In the genomic region with DNA sequence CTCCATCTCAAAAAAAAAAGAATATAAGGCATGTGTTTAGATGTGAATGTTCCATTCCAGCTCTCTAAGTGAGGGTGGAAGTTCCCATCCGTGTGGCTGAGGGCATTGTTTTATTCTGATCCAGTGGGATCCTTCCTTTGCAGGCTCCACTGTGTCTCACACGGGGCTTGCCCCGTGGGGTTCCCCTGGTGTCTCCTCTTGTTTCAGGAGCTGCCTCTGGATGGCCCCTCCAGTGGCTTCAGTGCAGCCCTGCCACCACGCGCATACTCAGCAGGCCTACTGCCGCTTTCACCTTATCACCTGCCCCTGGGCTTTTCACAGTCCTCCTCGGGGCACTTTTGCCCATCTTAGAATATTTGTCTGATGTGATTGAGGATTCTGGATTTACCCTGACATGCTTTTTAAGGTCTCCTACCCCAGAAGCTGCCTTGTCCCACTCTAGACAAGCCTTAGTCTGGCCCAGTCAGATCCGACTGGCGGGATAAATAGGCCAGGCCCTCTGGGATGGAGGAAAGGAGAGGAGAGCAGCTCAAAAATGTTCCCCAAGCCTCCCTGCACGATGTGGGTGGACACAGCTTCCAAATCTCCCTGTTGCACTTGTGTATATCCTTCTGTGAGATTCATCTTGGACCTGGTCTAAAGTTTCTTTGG, we compare ENCODE assay signal across 26 cellular contexts. TPM values are rescaled to one million over a fixed set of nuclear protein-coding genes. Genes with fewer than 3 reads are reported as not detected.
"Had no signal": no experiment of that assay in that cellular context is flagged by ENCODE, and none has a peak within 500 bp of the region (broad histone marks: within the 10 kb centered on the region; RNA-seq: fewer than 3 reads in every experiment).

No MANE protein-coding gene starts in this region.

- H3K4me3 Mint-ChIP-seq: activated CD8-positive, alpha-beta T cell treated with anti-CD3 and anti-CD28 coated beads, Interleukin-2, amount 10 ng/mL, durations not matched to agents 7 days and 5 days; activated naive CD8-positive, alpha-beta T cell treated with anti-CD3 and anti-CD28 coated beads, Interleukin-2, amount 10 ng/mL, durations not matched to agents 7 days and 5 days; T-helper 1 cell treated with Interleukin-12 subunit alpha and Interleukin-12 subunit beta and Interleukin-4 antibody, amounts not matched to agents 30 μg/mL and 1 μg/mL, for 36 hours had no signal

- H3K36me3 Mint-ChIP-seq: activated naive CD8-positive, alpha-beta T cell treated with anti-CD3 and anti-CD28 coated beads, Interleukin-2, amount 10 ng/mL, durations not matched to agents 7 days and 5 days had no signal

- H3K9me3 ChIP-seq: adrenal gland, SJSA1 had no signal

- H3K4me1 Mint-ChIP-seq: activated naive CD8-positive, alpha-beta T cell treated with anti-CD3 and anti-CD28 coated beads, Interleukin-2, amount 10 ng/mL, durations not matched to agents 7 days and 5 days had no signal

- H3K27me3 ChIP-seq: adrenal gland had no signal

- H3K36me3 ChIP-seq: adrenal gland, SJSA1 had no signal

- DNase-seq: activated CD4-positive, alpha-beta T cell treated with anti-CD3 and anti-CD28 coated beads for 4 hours; activated CD8-positive, alpha-beta memory T cell treated with anti-CD3 and anti-CD28 coated beads, Interleukin-2, amount 50 U/mL, for 48 hours; activated CD8-positive, alpha-beta T cell treated with anti-CD3 and anti-CD28 coated beads, Interleukin-2, amount 10 ng/mL, durations not matched to agents 7 days and 5 days; activated naive CD4-positive, alpha-beta T cell treated with anti-CD3 and anti-CD28 coated beads, Interleukin-2, amount 50 U/mL, for 16 hours; activated naive CD8-positive, alpha-beta T cell treated with anti-CD3 and anti-CD28 coated beads, Interleukin-2, amount 10 ng/mL, durations not matched to agents 7 days and 5 days; activated T-cell treated with anti-CD3 and anti-CD28 coated beads, Interleukin-2, amount 50 U/mL, for 1 hour; adrenal gland; anterior cingulate cortex; NCI-H1092; NCI-H1417 treated with DMSO at 0.1 percent for 48 hours; NCI-H1694; NCI-H2029; NCI-H345; NCI-H510A; NCI-H526 treated with DMSO at 0.1 percent for 48 hours; NK-92 treated with Interleukin-12 subunit alpha and Interleukin-12 subunit beta, amount 100 ng/mL, for 24 hours; RPMI8226; SHP77; SW 1271 had no signal

- H3K4me3 ChIP-seq: adrenal gland, SJSA1 had no signal

- H3K27ac Mint-ChIP-seq: activated CD8-positive, alpha-beta T cell treated with anti-CD3 and anti-CD28 coated beads, Interleukin-2, amount 10 ng/mL, durations not matched to agents 7 days and 5 days; activated naive CD8-positive, alpha-beta T cell treated with anti-CD3 and anti-CD28 coated beads, Interleukin-2, amount 10 ng/mL, durations not matched to agents 7 days and 5 days; T-helper 1 cell treated with Interleukin-12 subunit alpha and Interleukin-12 subunit beta and Interleukin-4 antibody, amounts not matched to agents 30 μg/mL and 1 μg/mL, for 36 hours had no signal

- H3K9me3 Mint-ChIP-seq: activated naive CD8-positive, alpha-beta T cell treated with anti-CD3 and anti-CD28 coated beads, Interleukin-2, amount 10 ng/mL, durations not matched to agents 7 days and 5 days; T-helper 1 cell treated with Interleukin-12 subunit alpha and Interleukin-12 subunit beta and Interleukin-4 antibody, amounts not matched to agents 30 μg/mL and 1 μg/mL, for 36 hours had no signal

- ATAC-seq: activated CD4-positive, CD25-positive, alpha-beta regulatory T cell treated with anti-CD3 and anti-CD28 coated beads, Interleukin-2, amount 50 U/mL, for 24 hours; activated CD8-positive, alpha-beta T cell treated with anti-CD3 and anti-CD28 coated beads, Interleukin-2, amount 10 ng/mL, durations not matched to agents 7 days and 5 days; Panc1; SK-N-SH treated with all-trans-retinoic acid at 6 μM for 48 hours had no signal

- H3K4me2 ChIP-seq: KMS-11 had no signal

- H3K9ac ChIP-seq: KMS-11 had no signal

- H3K4me1 ChIP-seq: SJSA1 had no signal

- H3K27ac ChIP-seq: adrenal gland, KMS-11, SJSA1 had no signal

RNA-seq across cellular contexts. Expression of gene FAM163A, which starts 55.2 kb away (rescaled TPM):
- total RNA-seq: activated CD8-positive, alpha-beta T cell treated with anti-CD3 and anti-CD28 coated beads, Interleukin-2, amount 10 ng/mL, durations not matched to agents 7 days and 5 days; activated naive CD8-positive, alpha-beta T cell treated with anti-CD3 and anti-CD28 coated beads, Interleukin-2, amount 10 ng/mL, durations not matched to agents 7 days and 5 days; MCF 10A; SJSA1 had no signal
